ENCODE assay signal across 8 cellular contexts in genomic region chrX:104156630-104157529, GRCh38. TPM values are rescaled to one million over a fixed set of nuclear protein-coding genes. Genes with fewer than 3 reads are reported as not detected.
DNase-seq lines count a peak whose midpoint lies in the region; ATAC-seq, FAIRE-seq and TF ChIP-seq lines count a peak whose summit lies in the region.

TSS of gene SLC25A53 (minus strand) at chrX:104157009. CDS start at chrX:104105257, 51,752 bp downstream.

- no peak for TF ChIP-seq CTCF in Caco-2 (IDR thresholded peaks at IDR 0.05; ENCODE audit: insufficient read depth in 1 of 2, low read depth in 1 of 2, low read length in 1 of 2, severe bottlenecking in 1 of 2, unreplicated experiment in 1 of 2)

- DNase-seq in Caco-2: peak; percentile 79 to 85
- DNase-seq in HTR-8/SVneo (ENCODE audit: insufficient read length, low spot score): peak; percentile 32
- DNase-seq in NT2/D1 (ENCODE audit: low read depth, low spot score): peak; percentile 68
- peak; percentile 81 for DNase-seq in activated CD8-positive, alpha-beta memory T cell treated with anti-CD3 and anti-CD28 coated beads, Interleukin-2, amount 50 U/mL, for 48 hours
- DNase-seq in epidermal melanocyte (ENCODE audit: insufficient read length, low spot score): peak; percentile 22
- DNase-seq in stimulated activated CD8-positive, alpha-beta memory T cell treated with anti-CD3 and anti-CD28 coated beads, Interleukin-4, amount 100 ng/mL, for 1 hour (ENCODE audit: low read depth in 2 of 2, low spot score in 1 of 2): peak; percentile 35 to 51

- H3K4me3 Mint-ChIP-seq in Caco-2 (ENCODE audit: unreplicated experiment): peak within 1 kb of the TSS; percentile 93

- CTCF ChIA-PET in Caco-2 (lab: Charles Lee): interaction anchor here (0.7 to 0.8 kb wide), 2 partner anchors 9 to 10 kb away, joined by 3 read pairs; partner anchors contain the start of gene FAM199X

- intact Hi-C loops in Caco-2 (cut with micrococcal nuclease; ENCODE audit: unreplicated experiment): no loop called here

- POLR2A ChIA-PET in Caco-2 (lab: Charles Lee): interaction anchor here (1.4 kb wide), 1 partner anchor 9 kb away, joined by 5 read pairs; the partner anchor contains the start of gene FAM199X

- H3K9ac ChIP-seq in NT2/D1 (ENCODE audit: insufficient read length, low read depth): peak within 1 kb of the TSS; percentile 89

- no peak for FAIRE-seq in HTR-8/SVneo (lab: Jason Lieb, UNC)

- no peaks in the 10 kb centered on the region for H3K4me1 ChIP-seq in Caco-2
- no peaks in the 10 kb centered on the region for H3K4me1 ChIP-seq in NT2/D1 (ENCODE audit: insufficient read depth, insufficient read length)
- H3K4me1 ChIP-seq in mononuclear cell (ENCODE audit: insufficient read depth, low read length): peaks cover 13% of the 10 kb centered on the region

- H3K27me3 Mint-ChIP-seq in Caco-2 (ENCODE audit: insufficient read depth, unreplicated experiment): no peaks in the 10 kb centered on the region

- H3K36me3 Mint-ChIP-seq in Caco-2 (ENCODE audit: insufficient read depth, unreplicated experiment): peaks cover 9% of the 10 kb centered on the region

- H3K9me3 ChIP-seq in Caco-2 (no peaks in the 10 kb centered on the region), NT2/D1 (ENCODE audit: insufficient read depth, low read length) (no peaks in the 10 kb centered on the region), mononuclear cell (ENCODE audit: low read depth, low read length) (no peaks in the 10 kb centered on the region)

- no peaks in the 10 kb centered on the region for H3K36me3 ChIP-seq in Caco-2 (ENCODE audit: control insufficient read depth, insufficient read depth, low read length)
- peaks cover 3% of the 10 kb centered on the region for H3K36me3 ChIP-seq in NT2/D1 (ENCODE audit: insufficient read depth, insufficient read length, low read length)

- H3K4me1 Mint-ChIP-seq in Caco-2 (ENCODE audit: low read depth, unreplicated experiment): no peaks in the 10 kb centered on the region

- no peaks in the 10 kb centered on the region for H3K9me3 Mint-ChIP-seq in Caco-2 (ENCODE audit: unreplicated experiment)

- peak within 1 kb of the TSS; percentile 98 for H3K27ac Mint-ChIP-seq in Caco-2 (ENCODE audit: unreplicated experiment)

- H3K27me3 ChIP-seq in Caco-2 (replicated peaks; ENCODE audit: control insufficient read depth, insufficient read depth, low read length): no peaks in the 10 kb centered on the region
- no peaks in the 10 kb centered on the region for H3K27me3 ChIP-seq in NT2/D1 (ENCODE audit: insufficient read depth, insufficient read length)
- H3K27me3 ChIP-seq in mononuclear cell (ENCODE audit: insufficient read depth, low read length): no peaks in the 10 kb centered on the region

- H3K4me3 ChIP-seq in Caco-2 (ENCODE audit: low read depth, low read length) (peak within 1 kb of the TSS; percentile 72), NT2/D1 (ENCODE audit: insufficient read length, low read depth) (peak within 1 kb of the TSS; percentile 63), mononuclear cell (ENCODE audit: low read length) (peak within 1 kb of the TSS; percentile 61)

- BruUV-seq in Caco-2 (replicated peaks; lab: Mats Ljungman, UMichigan): TSS peak; percentile 91

- ATAC-seq in GM21381 (IDR thresholded peaks at IDR 0.05; ENCODE audit: unreplicated experiment): peak; percentile 91

RNA-seq across cellular contexts. Expression of gene SLC25A53, which starts in this region (rescaled TPM):
- total RNA-seq in Caco-2 (2022): 3.2 and 4.1 TPM in 2 replicates
- total RNA-seq in mononuclear cell: 8.3 TPM

Comparison
In these comparisons a context has a peak if more than half of its experiments do, and no peak if none do; other contexts are left out.
1. Peak in every context shown above with its lines: DNase-seq, ATAC-seq and H3K4me3 ChIP-seq.
2. DNase-seq: peak in every context shown above with its lines; median percentile 82 in Caco-2; 81 in activated CD8-positive, alpha-beta memory T cell treated with anti-CD3 and anti-CD28 coated beads, Interleukin-2, amount 50 U/mL, for 48 hours; 68 in NT2/D1; 43 in stimulated activated CD8-positive, alpha-beta memory T cell treated with anti-CD3 and anti-CD28 coated beads, Interleukin-4, amount 100 ng/mL, for 1 hour; 32 in HTR-8/SVneo; 22 in epidermal melanocyte.